In genomic region chr11:73401924-73402833, GRCh38 we compare ENCODE assay signal across 1 cellular context.
TF ChIP-seq lines count a peak whose summit lies in the region.

No MANE protein-coding gene starts in this region.

TF ChIP-seq in GM12891, 5 proteins besides CTCF, POLR2A, EP300 and RAD21:
- TF ChIP-seq POU2F2 (IDR thresholded peaks at IDR 0.05; ENCODE audit: low read depth, low read length): no peak; the same call in 1 of the 2 replicates
- peak; percentile 59; the same call in 1 of the 2 replicates for TF ChIP-seq POLR2AphosphoS5 (IDR thresholded peaks at IDR 0.05; ENCODE audit: low read depth, low read length)
TF ChIP-seq in GM12891: peak in this region for 1.
